2 cellular contexts compared by ENCODE assay signal in genomic region chr1:39925727-39926342, GRCh38.
TF ChIP-seq lines count a peak whose summit lies in the region.

No MANE protein-coding gene starts in this region.

TF ChIP-seq in IMR-90, 13 proteins besides CTCF, POLR2A, EP300 and RAD21:
- TF ChIP-seq BHLHE40 (IDR thresholded peaks at IDR 0.05; ENCODE audit: low read depth, low read length) (no peak), ELK1 (IDR thresholded peaks at IDR 0.05; ENCODE audit: borderline replicate concordance, low read depth, low read length) (no peak), SMC3 (IDR thresholded peaks at IDR 0.05; ENCODE audit: low read depth, low read length) (no peak), NFE2L2 (IDR thresholded peaks at IDR 0.05; ENCODE audit: low read depth, low read length) (no peak), CHD1 (IDR thresholded peaks at IDR 0.05; ENCODE audit: low read depth, low read length) (no peak), RCOR1 (IDR thresholded peaks at IDR 0.05; ENCODE audit: insufficient replicate concordance, low read length) (no peak), MXI1 (IDR thresholded peaks at IDR 0.05; ENCODE audit: borderline replicate concordance, low read depth, low read length) (no peak), RFX5 (IDR thresholded peaks at IDR 0.05; ENCODE audit: low read depth, low read length) (no peak), MAZ (IDR thresholded peaks at IDR 0.05; ENCODE audit: borderline replicate concordance, low read depth, low read length) (0 out of 2 replicates have a peak, but pooled peaks have one; percentile 29)

TF ChIP-seq in SK-N-SH, 30 proteins besides CTCF, POLR2A, EP300 and RAD21:
- no peak for TF ChIP-seq FOSL2 (IDR thresholded peaks at IDR 0.05; ENCODE audit: borderline replicate concordance, low read depth)
- TF ChIP-seq GATA2 (CRISPR knock-in tag; IDR thresholded peaks at IDR 0.05): no peak
- no peak for TF ChIP-seq JUND (IDR thresholded peaks at IDR 0.05)
- TF ChIP-seq MEF2A (IDR thresholded peaks at IDR 0.05; ENCODE audit: borderline replicate concordance, low read depth): no peak
- no peak for TF ChIP-seq TCF12 (IDR thresholded peaks at IDR 0.05)
- no peak for TF ChIP-seq RFX5 (IDR thresholded peaks at IDR 0.05; ENCODE audit: low read length)
- TF ChIP-seq REST (IDR thresholded peaks at IDR 0.05; ENCODE audit: low read depth, low read length): no peak
- TF ChIP-seq TEAD4 (IDR thresholded peaks at IDR 0.05; ENCODE audit: borderline replicate concordance, insufficient read depth): no peak
- no peak for TF ChIP-seq ELF1 (IDR thresholded peaks at IDR 0.05)
- no peak for TF ChIP-seq FOXM1 (IDR thresholded peaks at IDR 0.05; ENCODE audit: low read depth)
- TF ChIP-seq SMC3 (IDR thresholded peaks at IDR 0.05; ENCODE audit: low read depth, low read length): no peak
- no peak for TF ChIP-seq RCOR1 (IDR thresholded peaks at IDR 0.05; ENCODE audit: low read length)
- no peak for TF ChIP-seq EZH2phosphoT487 (IDR thresholded peaks at IDR 0.05; ENCODE audit: borderline replicate concordance, low read depth)
